In the genomic region with DNA sequence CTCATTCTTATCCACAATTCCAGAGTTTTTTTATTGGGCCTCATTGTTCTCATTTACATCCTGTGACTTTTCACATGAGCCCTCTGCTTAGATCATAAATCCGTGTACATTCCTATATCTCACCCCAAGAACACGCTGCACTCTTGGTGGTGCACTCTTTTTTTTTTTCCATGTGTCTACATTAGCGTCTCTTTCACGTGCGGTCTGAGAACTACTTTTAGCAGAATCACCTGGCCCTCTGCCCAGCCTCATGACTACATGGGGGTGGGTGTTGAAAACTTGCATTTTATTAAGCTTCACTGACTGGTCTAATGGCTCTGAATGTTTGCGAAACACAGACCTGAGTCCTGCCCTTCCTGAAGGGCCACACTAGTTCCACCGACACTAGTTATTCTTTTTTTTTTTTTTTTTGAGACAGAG, we compare ENCODE assay signal across 9 cellular contexts. TPM values are rescaled to one million over a fixed set of nuclear protein-coding genes. Genes with fewer than 3 reads are reported as not detected.
DNase-seq lines count a peak whose midpoint lies in the region; ATAC-seq and TF ChIP-seq lines count a peak whose summit lies in the region.
"Had no signal": no experiment of that assay in that cellular context is flagged by ENCODE, and none has a peak within 500 bp of the region (broad histone marks: within the 10 kb centered on the region; RNA-seq: fewer than 3 reads in every experiment).

No MANE protein-coding gene starts in this region.

- H3K27ac Mint-ChIP-seq in endodermal cell, result no peak overlapping the region
- H3K27ac Mint-ChIP-seq in activated T-cell treated with anti-CD3 and anti-CD28 coated beads, Interleukin-2, amount 50 U/mL, for 72 hours, result no peak overlapping the region
- H3K27ac Mint-ChIP-seq: memory B cell had no signal

- H3K36me3 Mint-ChIP-seq in endodermal cell (ENCODE audit: low read depth), result no peaks in the 10 kb centered on the region
- H3K36me3 Mint-ChIP-seq in activated T-cell treated with anti-CD3 and anti-CD28 coated beads, Interleukin-2, amount 50 U/mL, for 72 hours (ENCODE audit: insufficient read depth in 2 of 2), result no peaks in the 10 kb centered on the region
- H3K36me3 Mint-ChIP-seq: memory B cell had no signal

- H3K27ac ChIP-seq in endodermal cell (ENCODE audit: low read depth, low read length), result no peak overlapping the region

- no peaks in the 10 kb centered on the region for H3K27me3 ChIP-seq in endodermal cell (ENCODE audit: control insufficient read depth, insufficient read depth, low read length, poor library complexity, severe bottlenecking)

- peak; percentile 99 for DNase-seq in NCI-H460 (ENCODE audit: extremely low read depth, low read depth)
- peak; percentile 96 for DNase-seq in fibroblast of mammary gland (ENCODE audit: low read depth)
- peak; percentile 63 for DNase-seq in sciatic nerve (ENCODE audit: low spot score)
- DNase-seq in activated CD4-positive, alpha-beta T cell treated with anti-CD3 and anti-CD28 coated beads for 1 hour, result no peak
- DNase-seq in endodermal cell, result no peak
- no peak for DNase-seq in activated T-cell treated with anti-CD3 and anti-CD28 coated beads, Interleukin-2, amount 50 U/mL, for 72 hours
- no peak for DNase-seq in nucleus accumbens (lab: John Stamatoyannopoulos, UW)

- H3K4me3 ChIP-seq in fibroblast of mammary gland (ENCODE audit: control insufficient read depth, low read depth, low read length) (no peak overlapping the region), endodermal cell (ENCODE audit: low read length) (no peak overlapping the region)

- ATAC-seq in GM18870 (IDR thresholded peaks at IDR 0.05; ENCODE audit: unreplicated experiment) (peak; percentile 40), sciatic nerve (no peak)
- ATAC-seq in activated T-cell treated with anti-CD3 and anti-CD28 coated beads, Interleukin-2, amount 50 U/mL, for 72 hours (replicated peaks in 1 of 2), result no peak

- no peaks in the 10 kb centered on the region for H3K36me3 ChIP-seq in endodermal cell (ENCODE audit: control insufficient read depth, insufficient read depth, low read length)

- 92 to 95% methylated on average over 4 to 7 of the region's 7 CpGs for WGBS in endodermal cell (ENCODE audit: insufficient coverage in 1 of 2, insufficient read length in 1 of 2), 2 experiments

- H3K9me3 ChIP-seq in endodermal cell (ENCODE audit: control insufficient read depth, low read length), result no peaks in the 10 kb centered on the region

- intact Hi-C loops in sciatic nerve (cut with DNase I), result loop anchor here (2.0 kb wide), 1 partner anchor 227 kb away; no protein-coding TSS in a partner anchor

- H3K4me1 Mint-ChIP-seq in endodermal cell, result peaks cover 1% of the 10 kb centered on the region
- H3K4me1 Mint-ChIP-seq in activated T-cell treated with anti-CD3 and anti-CD28 coated beads, Interleukin-2, amount 50 U/mL, for 72 hours (ENCODE audit: low read depth), result peaks cover 8% of the 10 kb centered on the region

- H3K9me3 Mint-ChIP-seq in endodermal cell, result no peaks in the 10 kb centered on the region
- H3K9me3 Mint-ChIP-seq in activated T-cell treated with anti-CD3 and anti-CD28 coated beads, Interleukin-2, amount 50 U/mL, for 72 hours, result no peaks in the 10 kb centered on the region
- H3K9me3 Mint-ChIP-seq: memory B cell had no signal

- H3K9ac ChIP-seq in endodermal cell (ENCODE audit: extremely low read depth, low read length, poor library complexity, severe bottlenecking), result no peak overlapping the region

- H3K4me3 Mint-ChIP-seq in endodermal cell, result no peak overlapping the region
- H3K4me3 Mint-ChIP-seq in activated T-cell treated with anti-CD3 and anti-CD28 coated beads, Interleukin-2, amount 50 U/mL, for 72 hours, result no peak overlapping the region
- H3K4me3 Mint-ChIP-seq: memory B cell had no signal

- no peaks in the 10 kb centered on the region for H3K27me3 Mint-ChIP-seq in endodermal cell (ENCODE audit: insufficient read depth)
- H3K27me3 Mint-ChIP-seq in activated T-cell treated with anti-CD3 and anti-CD28 coated beads, Interleukin-2, amount 50 U/mL, for 72 hours (ENCODE audit: low read depth), result peaks cover 12% of the 10 kb centered on the region

- H3K4me1 ChIP-seq in endodermal cell (ENCODE audit: control insufficient read depth, insufficient read depth, low read length), result no peaks in the 10 kb centered on the region

- TF ChIP-seq CTCF in fibroblast of mammary gland (conservative IDR thresholded peaks at IDR 0.05; ENCODE audit: control insufficient read depth, insufficient read depth, low read depth, low read length) (no peak), endodermal cell (conservative IDR thresholded peaks at IDR 0.05) (no peak)

RNA-seq across cellular contexts. Expression of a gene that starts 18.6 kb away (rescaled TPM):
- not detected in 2 replicates for total RNA-seq in NCI-H460 (2014; rRNA removed; shearing (Covaris generic))
- polyA plus RNA-seq in NCI-H460 (2014; cell fraction: nucleus; rRNA removed), result not detected in 2 replicates
- total RNA-seq in sciatic nerve (not detected), endodermal cell (not detected)
- not detected for polyA plus RNA-seq in endodermal cell (2013, experiment 1 of 2)
- not detected for polyA plus RNA-seq in endodermal cell (2013, experiment 2 of 2)
- total RNA-seq in activated T-cell treated with anti-CD3 and anti-CD28 coated beads, Interleukin-2, amount 50 U/mL, for 72 hours, result not detected

Comparison
In these comparisons a context has a peak if more than half of its experiments do, and no peak if none do; other contexts are left out.
1. DNase-seq: peak in NCI-H460 (single experiment), fibroblast of mammary gland (single experiment) and sciatic nerve (single experiment); none in activated CD4-positive, alpha-beta T cell treated with anti-CD3 and anti-CD28 coated beads for 1 hour (single experiment), endodermal cell (single experiment), activated T-cell treated with anti-CD3 and anti-CD28 coated beads, Interleukin-2, amount 50 U/mL, for 72 hours (0 of 2) and nucleus accumbens (0 of 56).